ENCODE assay signal across 37 cellular contexts in the genomic region with DNA sequence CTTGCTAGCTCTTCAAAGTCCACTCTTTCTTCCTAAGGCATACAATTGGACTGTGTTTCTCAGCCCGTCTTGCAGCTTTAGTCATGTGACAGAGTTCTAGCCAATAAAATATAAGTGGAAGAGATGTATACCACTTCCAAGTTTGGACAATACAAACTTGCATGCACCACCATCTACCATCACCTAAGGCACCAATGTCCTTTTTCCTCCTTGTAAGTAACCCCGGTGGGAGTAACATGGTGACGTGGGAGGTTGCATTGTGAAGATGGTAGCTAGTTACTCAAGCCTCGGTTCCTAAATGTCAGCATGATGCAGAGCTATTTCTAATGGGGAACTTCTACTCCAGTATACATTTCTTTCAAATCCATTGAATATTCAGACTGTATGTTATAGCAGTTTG. TPM values are rescaled to one million over a fixed set of nuclear protein-coding genes. Genes with fewer than 3 reads are reported as not detected.
"Had no signal": no experiment of that assay in that cellular context is flagged by ENCODE, and none has a peak within 500 bp of the region (broad histone marks: within the 10 kb centered on the region; RNA-seq: fewer than 3 reads in every experiment).

No MANE protein-coding gene starts in this region.

- H3K27ac Mint-ChIP-seq: activated CD4-positive, alpha-beta memory T cell treated with anti-CD3 and anti-CD28 coated beads, Interleukin-2, amount 10 ng/mL, durations not matched to agents 7 days and 5 days; activated CD4-positive, alpha-beta T cell treated with anti-CD3 and anti-CD28 coated beads for 36 hours; activated CD4-positive, alpha-beta T cell treated with anti-CD3 and anti-CD28 coated beads, Interleukin-2, amount 10 ng/mL, durations not matched to agents 7 days and 5 days; activated CD8-positive, alpha-beta memory T cell treated with anti-CD3 and anti-CD28 coated beads, Interleukin-2, amount 10 ng/mL, durations not matched to agents 7 days and 5 days; activated CD8-positive, alpha-beta T cell treated with anti-CD3 and anti-CD28 coated beads, Interleukin-2, amount 10 ng/mL, durations not matched to agents 7 days and 5 days; activated naive CD4-positive, alpha-beta T cell treated with anti-CD3 and anti-CD28 coated beads, Interleukin-2, amount 10 ng/mL, durations not matched to agents 7 days and 5 days; activated naive CD4-positive, alpha-beta T cell treated with anti-CD3 and anti-CD28 coated beads, Interleukin-2, amount 50 U/mL, for 24 hours; activated naive CD8-positive, alpha-beta T cell; activated naive CD8-positive, alpha-beta T cell treated with anti-CD3 and anti-CD28 coated beads, Interleukin-2, amount 10 ng/mL, durations not matched to agents 7 days and 5 days; activated naive CD8-positive, alpha-beta T cell treated with anti-CD3 and anti-CD28 coated beads, Interleukin-2, amount 50 U/mL, for 24 hours; activated T-cell treated with anti-CD3 and anti-CD28 coated beads, Interleukin-2, amount 50 U/mL, for 24 hours; activated T-helper 2 cell treated with anti-CD3 and anti-CD28 coated beads, Interferon-gamma antibody, Interleukin-2, Interleukin-4, amounts not matched to agents 10 μg/mL and 5 μg/mL and 100 μg/mL, durations not matched to agents 14 hours and 24 hours and 36 hours; T-helper 1 cell treated with Interleukin-12 subunit alpha and Interleukin-12 subunit beta and Interleukin-4 antibody, amounts not matched to agents 30 μg/mL and 1 μg/mL, for 36 hours; T-helper 2 cell treated with Interferon-gamma antibody and Interleukin-4, amounts not matched to agents 5 μg/mL and 100 μg/mL, for 36 hours had no signal

- H3K27ac ChIP-seq: ascending aorta, cardiac muscle cell, VCaP had no signal

- H3K36me3 Mint-ChIP-seq: activated CD8-positive, alpha-beta memory T cell treated with anti-CD3 and anti-CD28 coated beads, Interleukin-2, amount 10 ng/mL, durations not matched to agents 7 days and 5 days; activated naive CD4-positive, alpha-beta T cell treated with anti-CD3 and anti-CD28 coated beads, Interleukin-2, amount 10 ng/mL, durations not matched to agents 7 days and 5 days; activated naive CD4-positive, alpha-beta T cell treated with anti-CD3 and anti-CD28 coated beads, Interleukin-2, amount 50 U/mL, for 24 hours; activated naive CD8-positive, alpha-beta T cell; activated naive CD8-positive, alpha-beta T cell treated with anti-CD3 and anti-CD28 coated beads, Interleukin-2, amount 10 ng/mL, durations not matched to agents 7 days and 5 days; brain had no signal

- DNase-seq: activated CD4-positive, alpha-beta memory T cell treated with anti-CD3 and anti-CD28 coated beads, Interleukin-2, amount 10 ng/mL, durations not matched to agents 7 days and 5 days; activated CD4-positive, alpha-beta T cell treated with anti-CD3 and anti-CD28 coated beads for 1 hour; activated CD4-positive, alpha-beta T cell treated with anti-CD3 and anti-CD28 coated beads for 36 hours; activated CD4-positive, alpha-beta T cell treated with anti-CD3 and anti-CD28 coated beads for 48 hours; activated CD4-positive, alpha-beta T cell treated with anti-CD3 and anti-CD28 coated beads, Interleukin-2, amount 10 ng/mL, durations not matched to agents 7 days and 5 days; activated CD4-positive, alpha-beta T cell treated with anti-CD3 and anti-CD28 coated beads, Interleukin-2, amount 50 U/mL, for 48 hours; activated CD4-positive, CD25-positive, alpha-beta regulatory T cell; activated CD8-positive, alpha-beta memory T cell treated with anti-CD3 and anti-CD28 coated beads for 24 hours; activated CD8-positive, alpha-beta memory T cell treated with anti-CD3 and anti-CD28 coated beads, Interleukin-2, amount 10 ng/mL, durations not matched to agents 7 days and 5 days; activated CD8-positive, alpha-beta memory T cell treated with anti-CD3 and anti-CD28 coated beads, Interleukin-2, amount 50 U/mL, for 48 hours; activated CD8-positive, alpha-beta T cell treated with anti-CD3 and anti-CD28 coated beads, Interleukin-2, amount 10 ng/mL, durations not matched to agents 7 days and 5 days; activated effector memory CD4-positive, alpha-beta T cell treated with Interleukin-2 at 50 U/mL for 16 hours; activated gamma-delta T cell; activated naive CD4-positive, alpha-beta T cell treated with anti-CD3 and anti-CD28 coated beads, Interleukin-2, amount 10 ng/mL, durations not matched to agents 7 days and 5 days; activated naive CD4-positive, alpha-beta T cell treated with Interleukin-2 at 50 U/mL for 16 hours; activated naive CD8-positive, alpha-beta T cell treated with anti-CD3 and anti-CD28 coated beads, Interleukin-2, amount 10 ng/mL, durations not matched to agents 7 days and 5 days; activated naive CD8-positive, alpha-beta T cell treated with anti-CD3 and anti-CD28 coated beads, Interleukin-2, amount 50 U/mL, for 24 hours; activated T-cell treated with anti-CD3 and anti-CD28 coated beads, Interleukin-2, amount 50 U/mL, for 24 hours; activated T-cell treated with anti-CD3 and anti-CD28 coated beads, Interleukin-2, amount 50 U/mL, for 48 hours; amygdala; anterior cingulate cortex; caudate nucleus; cerebellar nuclear complex; T-helper 2 cell; T-helper 9 cell had no signal

- H3K4me3 ChIP-seq: ascending aorta, cardiac muscle cell had no signal

- H3K4me3 Mint-ChIP-seq: activated CD4-positive, alpha-beta memory T cell treated with anti-CD3 and anti-CD28 coated beads, Interleukin-2, amount 10 ng/mL, durations not matched to agents 7 days and 5 days; activated CD4-positive, alpha-beta T cell treated with anti-CD3 and anti-CD28 coated beads for 36 hours; activated CD4-positive, alpha-beta T cell treated with anti-CD3 and anti-CD28 coated beads, Interleukin-2, amount 10 ng/mL, durations not matched to agents 7 days and 5 days; activated CD8-positive, alpha-beta memory T cell treated with anti-CD3 and anti-CD28 coated beads, Interleukin-2, amount 10 ng/mL, durations not matched to agents 7 days and 5 days; activated CD8-positive, alpha-beta T cell treated with anti-CD3 and anti-CD28 coated beads, Interleukin-2, amount 10 ng/mL, durations not matched to agents 7 days and 5 days; activated naive CD4-positive, alpha-beta T cell treated with anti-CD3 and anti-CD28 coated beads, Interleukin-2, amount 10 ng/mL, durations not matched to agents 7 days and 5 days; activated naive CD4-positive, alpha-beta T cell treated with anti-CD3 and anti-CD28 coated beads, Interleukin-2, amount 50 U/mL, for 24 hours; activated naive CD8-positive, alpha-beta T cell; activated naive CD8-positive, alpha-beta T cell treated with anti-CD3 and anti-CD28 coated beads, Interleukin-2, amount 10 ng/mL, durations not matched to agents 7 days and 5 days; activated naive CD8-positive, alpha-beta T cell treated with anti-CD3 and anti-CD28 coated beads, Interleukin-2, amount 50 U/mL, for 24 hours; activated T-cell treated with anti-CD3 and anti-CD28 coated beads, Interleukin-2, amount 50 U/mL, for 24 hours; central memory CD8-positive, alpha-beta T cell; T-helper 1 cell treated with Interleukin-12 subunit alpha and Interleukin-12 subunit beta and Interleukin-4 antibody, amounts not matched to agents 30 μg/mL and 1 μg/mL, for 36 hours; T-helper 2 cell treated with Interferon-gamma antibody and Interleukin-4, amounts not matched to agents 5 μg/mL and 100 μg/mL, for 36 hours had no signal

- H3K36me3 ChIP-seq: ascending aorta, cardiac muscle cell had no signal

- H3K9me3 ChIP-seq: ascending aorta had no signal

- ATAC-seq: activated CD4-positive, alpha-beta T cell treated with anti-CD3 and anti-CD28 coated beads for 36 hours; activated CD4-positive, CD25-positive, alpha-beta regulatory T cell treated with anti-CD3 and anti-CD28 coated beads, Interleukin-2, amount 50 U/mL, for 24 hours; activated CD8-positive, alpha-beta memory T cell treated with anti-CD3 and anti-CD28 coated beads, Interleukin-2, amount 10 ng/mL, durations not matched to agents 7 days and 5 days; activated CD8-positive, alpha-beta T cell treated with anti-CD3 and anti-CD28 coated beads, Interleukin-2, amount 10 ng/mL, durations not matched to agents 7 days and 5 days; activated naive CD8-positive, alpha-beta T cell treated with anti-CD3 and anti-CD28 coated beads, Interleukin-2, amount 50 U/mL, for 24 hours had no signal

- H3K4me1 Mint-ChIP-seq: activated CD4-positive, alpha-beta memory T cell treated with anti-CD3 and anti-CD28 coated beads, Interleukin-2, amount 10 ng/mL, durations not matched to agents 7 days and 5 days; activated CD4-positive, alpha-beta T cell treated with anti-CD3 and anti-CD28 coated beads for 36 hours; activated CD4-positive, alpha-beta T cell treated with anti-CD3 and anti-CD28 coated beads, Interleukin-2, amount 10 ng/mL, durations not matched to agents 7 days and 5 days; activated CD8-positive, alpha-beta memory T cell treated with anti-CD3 and anti-CD28 coated beads, Interleukin-2, amount 10 ng/mL, durations not matched to agents 7 days and 5 days; activated naive CD4-positive, alpha-beta T cell treated with anti-CD3 and anti-CD28 coated beads, Interleukin-2, amount 10 ng/mL, durations not matched to agents 7 days and 5 days; activated naive CD4-positive, alpha-beta T cell treated with anti-CD3 and anti-CD28 coated beads, Interleukin-2, amount 50 U/mL, for 24 hours; activated naive CD8-positive, alpha-beta T cell treated with anti-CD3 and anti-CD28 coated beads, Interleukin-2, amount 10 ng/mL, durations not matched to agents 7 days and 5 days; activated naive CD8-positive, alpha-beta T cell treated with anti-CD3 and anti-CD28 coated beads, Interleukin-2, amount 50 U/mL, for 24 hours; central memory CD8-positive, alpha-beta T cell had no signal

- H3K27me3 ChIP-seq: ascending aorta, cardiac muscle cell had no signal

- H3K27me3 Mint-ChIP-seq: central memory CD8-positive, alpha-beta T cell had no signal

- H3K9me3 Mint-ChIP-seq: activated CD4-positive, alpha-beta memory T cell treated with anti-CD3 and anti-CD28 coated beads, Interleukin-2, amount 10 ng/mL, durations not matched to agents 7 days and 5 days; activated CD4-positive, alpha-beta T cell treated with anti-CD3 and anti-CD28 coated beads, Interleukin-2, amount 10 ng/mL, durations not matched to agents 7 days and 5 days; activated naive CD4-positive, alpha-beta T cell treated with anti-CD3 and anti-CD28 coated beads, Interleukin-2, amount 10 ng/mL, durations not matched to agents 7 days and 5 days; activated naive CD4-positive, alpha-beta T cell treated with anti-CD3 and anti-CD28 coated beads, Interleukin-2, amount 50 U/mL, for 24 hours; activated T-cell treated with anti-CD3 and anti-CD28 coated beads, Interleukin-2, amount 50 U/mL, for 24 hours; activated T-helper 2 cell treated with anti-CD3 and anti-CD28 coated beads, Interferon-gamma antibody, Interleukin-2, Interleukin-4, amounts not matched to agents 10 μg/mL and 5 μg/mL and 100 μg/mL, durations not matched to agents 14 hours and 24 hours and 36 hours; central memory CD8-positive, alpha-beta T cell; T-helper 1 cell treated with Interleukin-12 subunit alpha and Interleukin-12 subunit beta and Interleukin-4 antibody, amounts not matched to agents 30 μg/mL and 1 μg/mL, for 36 hours; T-helper 2 cell treated with Interferon-gamma antibody and Interleukin-4, amounts not matched to agents 5 μg/mL and 100 μg/mL, for 36 hours had no signal

RNA-seq across cellular contexts. Expression of gene CACNB2, which starts 5.3 kb away (rescaled TPM):
- total RNA-seq: activated CD4-positive, alpha-beta memory T cell treated with anti-CD3 and anti-CD28 coated beads, Interleukin-2, amount 10 ng/mL, durations not matched to agents 7 days and 5 days; activated CD4-positive, alpha-beta T cell treated with anti-CD3 and anti-CD28 coated beads for 36 hours; activated CD4-positive, alpha-beta T cell treated with anti-CD3 and anti-CD28 coated beads, Interleukin-2, amount 10 ng/mL, durations not matched to agents 7 days and 5 days; activated CD8-positive, alpha-beta memory T cell treated with anti-CD3 and anti-CD28 coated beads, Interleukin-2, amount 10 ng/mL, durations not matched to agents 7 days and 5 days; activated CD8-positive, alpha-beta T cell treated with anti-CD3 and anti-CD28 coated beads, Interleukin-2, amount 10 ng/mL, durations not matched to agents 7 days and 5 days; activated naive CD8-positive, alpha-beta T cell treated with anti-CD3 and anti-CD28 coated beads, Interleukin-2, amount 10 ng/mL, durations not matched to agents 7 days and 5 days; bronchial epithelial cell had no signal
